In genomic region chr20:49063279-49063678, GRCh38 we compare ENCODE assay signal across 34 cellular contexts. TPM values are rescaled to one million over a fixed set of nuclear protein-coding genes. Genes with fewer than 3 reads are reported as not detected.
DNase-seq lines count a peak whose midpoint lies in the region; ATAC-seq, FAIRE-seq and TF ChIP-seq lines count a peak whose summit lies in the region.
"Had no signal": no experiment of that assay in that cellular context is flagged by ENCODE, and none has a peak within 500 bp of the region (broad histone marks: within the 10 kb centered on the region; RNA-seq: fewer than 3 reads in every experiment).

No MANE protein-coding gene starts in this region.

- 66% methylated on average over 3 of the region's 3 CpGs for WGBS in HepG2 (ENCODE audit: low lambda C conversion rate)
- WGBS in right lobe of liver (ENCODE audit: insufficient coverage, low coverage, low lambda C conversion rate, missing lambda C conversion rate) = 66% methylated on average over 3 of the region's 3 CpGs
- WGBS in small intestine, 3 donors = 76 to 78% (median 76%) methylated on average over 3 of the region's 3 CpGs

- H2AFZ ChIP-seq in HepG2 (ENCODE audit: low read length) = no peak overlapping the region

- peaks cover 4% of the 10 kb centered on the region; the same call in 1 of the 2 replicates for H4K20me1 ChIP-seq in HepG2 (ENCODE audit: insufficient read depth, low read length)

- peak overlapping the region; percentile 7 for H3K27ac ChIP-seq in HepG2 (ENCODE audit: extremely low read length, insufficient read depth, low read length)
- no peak overlapping the region for H3K27ac ChIP-seq in right lobe of liver
- H3K27ac ChIP-seq in small intestine (ENCODE audit: low read depth in 1 of 2, low read length in 1 of 2) = no peak overlapping the region
- H3K27ac ChIP-seq: 22Rv1; A549; BLaER1; BLaER1 treated with 17β-estradiol and CSF1 and Interleukin-3, amounts not matched to agents 10 nM and 100 nM; C4-2B had no signal

- CTCF ChIA-PET in HepG2 (lab: Yijun Ruan, JAX; ENCODE audit: low intra/inter-chr PET ratio, low total read pairs) = no interaction called here

- ATAC-seq in HepG2 = no peak
- ATAC-seq in right lobe of liver = no peak
- no peak for ATAC-seq in GM21390 (IDR thresholded peaks at IDR 0.05; ENCODE audit: unreplicated experiment)
- no peak for ATAC-seq in HG03135 (IDR thresholded peaks at IDR 0.05; ENCODE audit: unreplicated experiment)
- ATAC-seq: A549; CD8-positive, alpha-beta T cell had no signal

- in situ Hi-C loops in HepG2 (cut with HindIII; ENCODE audit: extremely low pct_ligation_motif_present, low pct_unique_long_range_greater_than_20kb) = no loop called here

- TF ChIP-seq CTCF in HepG2 (CRISPR knock-in tag; IDR thresholded peaks at IDR 0.05) = no peak
- TF ChIP-seq CTCF in right lobe of liver (IDR thresholded peaks at IDR 0.05) = no peak

- no peak for DNase-seq in HepG2 (ENCODE audit: low spot score)
- no peak for DNase-seq in right lobe of liver
- DNase-seq in GM18507 (ENCODE audit: extremely low spot score, insufficient read length, low read depth) = no peak
- no peak for DNase-seq in HTR-8/SVneo (ENCODE audit: insufficient read length, low spot score)
- DNase-seq in small intestine = peak; percentile 8
- DNase-seq in NCI-H82 (lab: John Stamatoyannopoulos, UW) = no peak
- DNase-seq: 8988T; ACHN; AML-193; BE2C; C1 segment of cervical spinal cord; Caco-2; Calu3; CD4-positive, alpha-beta memory T cell; CD4-positive, alpha-beta T cell; CD4-positive, CD25-positive, alpha-beta regulatory T cell; CD8-positive, alpha-beta memory T cell; CD8-positive, alpha-beta T cell; COR-L47; DMS 273 treated with DMSO at 0.1 percent for 48 hours; DMS153; DMS53; DMS79; DMS79 treated with DMSO at 0.1 percent for 48 hours; DND-41; EL had no signal

- peaks cover 14% of the 10 kb centered on the region for H3K4me1 ChIP-seq in HepG2 (ENCODE audit: insufficient read depth, low read length)
- no peaks in the 10 kb centered on the region for H3K4me1 ChIP-seq in right lobe of liver
- no peaks in the 10 kb centered on the region for H3K4me1 ChIP-seq in small intestine (ENCODE audit: control insufficient read depth in 2 of 2, insufficient read depth in 1 of 2, low read depth in 1 of 2, low read length in 1 of 2)
- H3K4me1 ChIP-seq: A549; BLaER1; BLaER1 treated with 17β-estradiol and CSF1 and Interleukin-3, amounts not matched to agents 10 nM and 100 nM; Caco-2 had no signal

- H3K4me3 ChIP-seq in HepG2 (replicated peaks in 1 of 3; ENCODE audit: insufficient read depth in 1 of 3, low read depth in 2 of 3, low read length in 3 of 3) = no peak overlapping the region
- no peak overlapping the region for H3K4me3 ChIP-seq in right lobe of liver
- H3K4me3 ChIP-seq in small intestine (ENCODE audit: low read depth in 1 of 2, low read length in 2 of 2) = no peak overlapping the region
- H3K4me3 ChIP-seq: A549; BLaER1; BLaER1 treated with 17β-estradiol and CSF1 and Interleukin-3, amounts not matched to agents 10 nM and 100 nM had no signal

- H3K36me3 ChIP-seq in HepG2 (replicated peaks in 1 of 2; ENCODE audit: control insufficient read depth in 1 of 2, insufficient read depth in 2 of 2, low read length in 2 of 2) = peaks cover 31 to 84% of the 10 kb centered on the region in 2 experiments
- H3K36me3 ChIP-seq in right lobe of liver = peaks cover 0 to 49% (median 22%) of the 10 kb centered on the region in 4 donors
- H3K36me3 ChIP-seq in small intestine (ENCODE audit: control insufficient read depth in 2 of 2, insufficient read depth in 2 of 2, low read length in 2 of 2) = peaks cover 6 to 11% of the 10 kb centered on the region in 2 donors

- no peak for TF ChIP-seq RAD21 in HepG2 (CRISPR knock-in tag; IDR thresholded peaks at IDR 0.05)

- TF ChIP-seq EP300 in HepG2 (IDR thresholded peaks at IDR 0.05; ENCODE audit: low read depth in 2 of 2, low read length in 2 of 2) = no peak
- TF ChIP-seq EP300 in HepG2 (CRISPR knock-in tag; IDR thresholded peaks at IDR 0.05; ENCODE audit: borderline replicate concordance) = no peak

- BruUV-seq in HepG2 (replicated peaks; lab: Mats Ljungman, UMichigan) = no TSS peak

- H3K79me2 ChIP-seq in HepG2 (ENCODE audit: insufficient read depth, low read length) = peaks cover 52% of the 10 kb centered on the region

- H3K27me3 ChIP-seq in HepG2 (ENCODE audit: control insufficient read depth in 1 of 2, insufficient read depth in 2 of 2, low read length in 2 of 2) = no peaks in the 10 kb centered on the region
- H3K27me3 ChIP-seq in right lobe of liver = no peaks in the 10 kb centered on the region
- no peaks in the 10 kb centered on the region for H3K27me3 ChIP-seq in small intestine (ENCODE audit: control insufficient read depth in 2 of 2, insufficient read depth in 2 of 2, low read length in 2 of 2)
- H3K27me3 ChIP-seq: BE2C; BLaER1; BLaER1 treated with 17β-estradiol and CSF1 and Interleukin-3, amounts not matched to agents 10 nM and 100 nM had no signal

- intact Hi-C loops in HepG2 (cut with micrococcal nuclease; ENCODE audit: unreplicated experiment) = no loop called here
- intact Hi-C loops in right lobe of liver (cut with DNase I) = no loop called here

- TF ChIP-seq POLR2A in HepG2 (IDR thresholded peaks at IDR 0.05; ENCODE audit: insufficient read depth in 1 of 2, low read depth in 2 of 2, low read length in 2 of 2) (no peak), right lobe of liver (IDR thresholded peaks at IDR 0.05) (no peak)

- no peaks in the 10 kb centered on the region for H3K9me3 ChIP-seq in HepG2 (ENCODE audit: low read length)
- no peaks in the 10 kb centered on the region for H3K9me3 ChIP-seq in right lobe of liver
- H3K9me3 ChIP-seq in small intestine (ENCODE audit: control insufficient read depth, low read depth) = no peaks in the 10 kb centered on the region
- H3K9me3 ChIP-seq: A549; BE2C; BLaER1; BLaER1 treated with 17β-estradiol and CSF1 and Interleukin-3, amounts not matched to agents 10 nM and 100 nM; Caco-2 had no signal

- H3K4me2 ChIP-seq in HepG2 (ENCODE audit: low read depth, low read length) = no peak overlapping the region
- H3K4me2 ChIP-seq: A549; BLaER1; BLaER1 treated with 17β-estradiol and CSF1 and Interleukin-3, amounts not matched to agents 10 nM and 100 nM had no signal

- POLR2A ChIA-PET in HepG2 (lab: Yijun Ruan, JAX) = interaction anchor here (1.2 kb wide), 1 partner anchor 17 kb away, joined by 7 read pairs; the partner anchor contains the start of gene CSE1L

- no peak overlapping the region for H3K9ac ChIP-seq in HepG2 (ENCODE audit: insufficient read depth, low read depth, low read length)
- H3K9ac ChIP-seq: BLaER1; BLaER1 treated with 17β-estradiol and CSF1 and Interleukin-3, amounts not matched to agents 10 nM and 100 nM had no signal

- FAIRE-seq in HepG2 (lab: Jason Lieb, UNC) (no peak), GM18507 (lab: Jason Lieb, UNC) (peak; percentile 5), HTR-8/SVneo (lab: Jason Lieb, UNC) (peak; percentile 86), small intestine (lab: Jason Lieb, UNC) (no peak)
- FAIRE-seq: A549, D721Med had no signal

TF ChIP-seq in HepG2, 621 proteins besides CTCF, POLR2A, EP300 and RAD21 (continues in another document):
- TF ChIP-seq DBP (CRISPR knock-in tag; IDR thresholded peaks at IDR 0.05; ENCODE audit: not compliant biosample characterization) = no peak
- TF ChIP-seq CEBPG (CRISPR knock-in tag; IDR thresholded peaks at IDR 0.05) = peak; percentile 54
- 0 out of 2 replicates have a peak, but pooled peaks have one; percentile 36 for TF ChIP-seq ZGPAT (CRISPR knock-in tag; IDR thresholded peaks at IDR 0.05)
- TF ChIP-seq GATAD2A (CRISPR knock-in tag; IDR thresholded peaks at IDR 0.05) = peak; percentile 44; the same call in 1 of the 2 replicates

RNA-seq across cellular contexts. Expression of gene CSE1L, which starts 17.2 kb away (rescaled TPM):
- 258 and 449 TPM in 2 replicates for total RNA-seq in HepG2 (2016; rRNA removed; fragmentation: Illumina TruSeq; extraction: Trizol)
- 62.9 and 72.5 TPM in 2 replicates for total RNA-seq in HepG2 (2016; cell fraction: cytosol; rRNA removed; fragmentation: Illumina TruSeq; extraction: Trizol; ENCODE audit: low read depth)
- 257 and 452 TPM in 2 replicates for total RNA-seq in HepG2 (2016; cell fraction: insoluble cytoplasmic fraction; rRNA removed; fragmentation: Illumina TruSeq; extraction: Trizol)
- total RNA-seq in HepG2 (2016; cell fraction: membrane; rRNA removed; fragmentation: Illumina TruSeq; extraction: Trizol) = 96.6 and 104 TPM in 2 replicates
- total RNA-seq in HepG2 (2016; cell fraction: nucleus; rRNA removed; fragmentation: Illumina TruSeq; extraction: Trizol) = 167 and 185 TPM in 2 replicates
- polyA plus RNA-seq in HepG2 (2011; rRNA removed) = 37.1 and 56.9 TPM in 2 replicates
- polyA plus RNA-seq in HepG2 (2011; cell fraction: cytosol; rRNA removed) = 22.6 and 30.5 TPM in 2 replicates
- polyA plus RNA-seq in HepG2 (2011; cell fraction: nucleus; rRNA removed) = 24.7 and 24.9 TPM in 2 replicates
- polyA plus RNA-seq in HepG2 (2012) = 53.3 and 83.9 TPM in 2 replicates
- polyA plus RNA-seq in HepG2 (2016; cell fraction: cytosol; fragmentation: Illumina TruSeq; extraction: Trizol; ENCODE audit: low read depth) = 18.3 and 22.0 TPM in 2 replicates
- 363 and 386 TPM in 2 replicates for polyA plus RNA-seq in HepG2 (2016; cell fraction: insoluble cytoplasmic fraction; fragmentation: Illumina TruSeq; extraction: Trizol; ENCODE audit: low read depth)
- polyA plus RNA-seq in HepG2 (2016; cell fraction: membrane; fragmentation: Illumina TruSeq; extraction: Trizol; ENCODE audit: low read depth) = 45.2 and 49.9 TPM in 2 replicates
- polyA plus RNA-seq in HepG2 (2016; cell fraction: nucleus; fragmentation: Illumina TruSeq; extraction: Trizol; ENCODE audit: insufficient read depth, low read depth) = 162 and 172 TPM in 2 replicates
- 33.8 and 112 TPM in 2 replicates for polyA minus RNA-seq in HepG2 (2011; rRNA and poly(A)+ RNA removed; ENCODE audit: low replicate concordance)
- polyA minus RNA-seq in HepG2 (2011; cell fraction: cytosol; rRNA and poly(A)+ RNA removed) = 46.4 and 54.2 TPM in 2 replicates
- 58.6 and 66.2 TPM in 2 replicates for polyA minus RNA-seq in HepG2 (2011; cell fraction: nucleus; rRNA and poly(A)+ RNA removed)
- total RNA-seq in right lobe of liver = 10 to 100 TPM; 19.4 to 35.8 (median 21.6) TPM
- polyA plus RNA-seq in small intestine = 10 to 100 TPM; 11.9 to 33.8 (median 12.7) TPM
